Comparison of ENCODE assay signal across 23 cellular contexts in genomic region chr1:43614211-43614610, GRCh38. TPM values are rescaled to one million over a fixed set of nuclear protein-coding genes. Genes with fewer than 3 reads are reported as not detected.
DNase-seq lines count a peak whose midpoint lies in the region; ATAC-seq, FAIRE-seq and TF ChIP-seq lines count a peak whose summit lies in the region.
"Had no signal": no experiment of that assay in that cellular context is flagged by ENCODE, and none has a peak within 500 bp of the region (broad histone marks: within the 10 kb centered on the region; RNA-seq: fewer than 3 reads in every experiment).

No MANE protein-coding gene starts in this region.

- H3K36me3 Mint-ChIP-seq in naive thymus-derived CD4-positive, alpha-beta T cell = no peaks in the 10 kb centered on the region
- H3K36me3 Mint-ChIP-seq: CD8-positive, alpha-beta T cell had no signal

- H3K36me3 ChIP-seq in heart right ventricle (no peaks in the 10 kb centered on the region), kidney (ENCODE audit: control insufficient read depth in 1 of 2, insufficient read depth in 2 of 2, low read length in 2 of 2) (peaks cover 7 to 12% of the 10 kb centered on the region in 2 donors)
- H3K36me3 ChIP-seq in naive thymus-derived CD4-positive, alpha-beta T cell (ENCODE audit: control insufficient read depth in 2 of 3, insufficient read depth in 3 of 3, low read length in 3 of 3) = no peaks in the 10 kb centered on the region

- peak; percentile 10 for DNase-seq in Right ventricle myocardium superior
- DNase-seq in heart right ventricle = no peak
- DNase-seq in kidney = peak; percentile 61
- no peak for DNase-seq in naive thymus-derived CD4-positive, alpha-beta T cell
- no peak for DNase-seq in SHP77 (lab: John Stamatoyannopoulos, UW)
- no peak for DNase-seq in DMS79 treated with DMSO at 0.1 percent for 48 hours (lab: John Stamatoyannopoulos, UW)
- no peak for DNase-seq in GM10248 (ENCODE audit: extremely low spot score)
- DNase-seq: AML-193; Caco-2; Calu3; CD4-positive, alpha-beta T cell; CD8-positive, alpha-beta T cell; DND-41; EL; GDM1 had no signal

- H3K27me3 ChIP-seq in heart right ventricle = no peaks in the 10 kb centered on the region
- no peaks in the 10 kb centered on the region for H3K27me3 ChIP-seq in naive thymus-derived CD4-positive, alpha-beta T cell (ENCODE audit: control insufficient read depth in 2 of 2, insufficient read depth in 2 of 2, low read length in 2 of 2)
- H3K27me3 ChIP-seq: BLaER1 treated with 17β-estradiol and CSF1 and Interleukin-3, amounts not matched to agents 10 nM and 100 nM had no signal

- no peak overlapping the region for H3K9ac ChIP-seq in kidney (ENCODE audit: low read length in 2 of 2)
- H3K9ac ChIP-seq: BLaER1 treated with 17β-estradiol and CSF1 and Interleukin-3, amounts not matched to agents 10 nM and 100 nM had no signal

- intact Hi-C loops in Right ventricle myocardium superior (cut with DNase I) (no loop called here), heart right ventricle (cut with DNase I) (loop anchor here in 1 of 10 donors (10.0 kb wide), 1 partner anchor 389 kb away; no protein-coding TSS in a partner anchor), kidney (cut with DNase I) (no loop called here)
- intact Hi-C loops in naive thymus-derived CD4-positive, alpha-beta T cell (cut with micrococcal nuclease) = no loop called here

- H3K4me3 ChIP-seq in heart right ventricle = no peak overlapping the region
- H3K4me3 ChIP-seq in kidney (ENCODE audit: low read length in 2 of 2) = no peak overlapping the region
- H3K4me3 ChIP-seq in naive thymus-derived CD4-positive, alpha-beta T cell (ENCODE audit: low read length) = no peak overlapping the region
- H3K4me3 ChIP-seq: A549; BLaER1 treated with 17β-estradiol and CSF1 and Interleukin-3, amounts not matched to agents 10 nM and 100 nM had no signal

- no peak overlapping the region for H3K27ac Mint-ChIP-seq in naive thymus-derived CD4-positive, alpha-beta T cell
- H3K27ac Mint-ChIP-seq: B cell; CD4-positive, alpha-beta T cell; CD8-positive, alpha-beta T cell had no signal

- H3K4me1 ChIP-seq in heart right ventricle (no peaks in the 10 kb centered on the region), kidney (ENCODE audit: control insufficient read depth in 1 of 2, insufficient read depth in 1 of 2, low read depth in 1 of 2, low read length in 2 of 2) (no peaks in the 10 kb centered on the region)
- no peaks in the 10 kb centered on the region for H3K4me1 ChIP-seq in naive thymus-derived CD4-positive, alpha-beta T cell (ENCODE audit: control insufficient read depth in 2 of 2, insufficient read depth in 2 of 2, low read length in 2 of 2)
- H3K4me1 ChIP-seq: A549; BLaER1 treated with 17β-estradiol and CSF1 and Interleukin-3, amounts not matched to agents 10 nM and 100 nM; Caco-2 had no signal

- no peaks in the 10 kb centered on the region for H3K27me3 Mint-ChIP-seq in naive thymus-derived CD4-positive, alpha-beta T cell
- H3K27me3 Mint-ChIP-seq: CD4-positive, alpha-beta T cell had no signal

- no peaks in the 10 kb centered on the region for H3K9me3 Mint-ChIP-seq in naive thymus-derived CD4-positive, alpha-beta T cell
- H3K9me3 Mint-ChIP-seq: CD4-positive, alpha-beta T cell; CD8-positive, alpha-beta T cell had no signal

- no peak overlapping the region for H3K4me3 Mint-ChIP-seq in naive thymus-derived CD4-positive, alpha-beta T cell
- H3K4me3 Mint-ChIP-seq: B cell; CD4-positive, alpha-beta T cell; CD8-positive, alpha-beta T cell had no signal

- POLR2A ChIA-PET in naive thymus-derived CD4-positive, alpha-beta T cell (lab: Charles Lee) = no interaction called here
- POLR2A ChIA-PET in GM10248 (lab: Yijun Ruan, JAX) = no interaction called here

- no peak for ATAC-seq in Right ventricle myocardium superior (ENCODE audit: poor library complexity)
- no peak for ATAC-seq in heart right ventricle
- peak; percentile 12 for ATAC-seq in naive thymus-derived CD4-positive, alpha-beta T cell
- ATAC-seq: A549; CD8-positive, alpha-beta T cell had no signal

- no peak overlapping the region for H3K27ac ChIP-seq in heart right ventricle
- no peak overlapping the region for H3K27ac ChIP-seq in kidney (ENCODE audit: low read depth in 2 of 2, low read length in 2 of 2)
- H3K27ac ChIP-seq in naive thymus-derived CD4-positive, alpha-beta T cell (ENCODE audit: low read depth, low read length) = no peak overlapping the region
- H3K27ac ChIP-seq: 22Rv1; A549; BLaER1 treated with 17β-estradiol and CSF1 and Interleukin-3, amounts not matched to agents 10 nM and 100 nM; C4-2B had no signal

- no peaks in the 10 kb centered on the region for H3K9me3 ChIP-seq in heart right ventricle
- H3K9me3 ChIP-seq in kidney (ENCODE audit: control insufficient read depth in 1 of 2, low read length in 2 of 2) = no peaks in the 10 kb centered on the region
- no peaks in the 10 kb centered on the region for H3K9me3 ChIP-seq in naive thymus-derived CD4-positive, alpha-beta T cell (ENCODE audit: control insufficient read depth in 2 of 3, low read length in 3 of 3)
- H3K9me3 ChIP-seq: A549; BLaER1 treated with 17β-estradiol and CSF1 and Interleukin-3, amounts not matched to agents 10 nM and 100 nM; Caco-2 had no signal

- 92 to 93% methylated on average over 11 of the region's 11 CpGs for WGBS in heart right ventricle, 2 donors

- H3K4me1 Mint-ChIP-seq in naive thymus-derived CD4-positive, alpha-beta T cell = peaks cover 0 to 5% (median 0%) of the 10 kb centered on the region in 7 donors
- H3K4me1 Mint-ChIP-seq: B cell had no signal

- CTCF ChIA-PET in naive thymus-derived CD4-positive, alpha-beta T cell (lab: Charles Lee) = no interaction called here
- CTCF ChIA-PET in GM10248 (lab: Yijun Ruan, JAX) = no interaction called here

- FAIRE-seq in kidney (lab: Jason Lieb, UNC) = no peak
- FAIRE-seq: A549, D721Med, GM12891, GM19239 had no signal

- TF ChIP-seq CTCF in heart right ventricle (IDR thresholded peaks at IDR 0.05) (no peak), kidney (IDR thresholded peaks at IDR 0.05; ENCODE audit: borderline replicate concordance, extremely low read depth, insufficient read depth) (no peak), GM10248 (IDR thresholded peaks at IDR 0.05; ENCODE audit: control extremely low read depth, extremely low read depth, low read depth, missing control alignments) (no peak)

RNA-seq across cellular contexts. Expression of gene KDM4A, which starts 35.7 kb away (rescaled TPM):
- total RNA-seq in Right ventricle myocardium superior = 13.2 TPM
- total RNA-seq in heart right ventricle = 10 to 100 TPM; 11.3 to 26.7 (median 19.6) TPM
- 1 to 10 TPM; 5.9 to 6.1 TPM for polyA plus RNA-seq in heart right ventricle
- 35.2 TPM for total RNA-seq in kidney
- polyA plus RNA-seq in kidney (ENCODE audit: insufficient read depth, low read depth, low replicate concordance) = 11.3 TPM
- 10 to 100 TPM; 27.8 to 42.1 (median 38.6) TPM for total RNA-seq in naive thymus-derived CD4-positive, alpha-beta T cell
- 1 to 10 TPM; 4.9 to 9.7 TPM for polyA plus RNA-seq in naive thymus-derived CD4-positive, alpha-beta T cell

Comparison
In these comparisons a context has a peak if more than half of its experiments do, and no peak if none do; other contexts are left out.
1. DNase-seq: peak in Right ventricle myocardium superior (single experiment) and kidney (single experiment); none in heart right ventricle (0 of 2), naive thymus-derived CD4-positive, alpha-beta T cell (0 of 9), SHP77 (0 of 2), DMS79 treated with DMSO at 0.1 percent for 48 hours (single experiment) and GM10248 (single experiment).